In the genomic region with DNA sequence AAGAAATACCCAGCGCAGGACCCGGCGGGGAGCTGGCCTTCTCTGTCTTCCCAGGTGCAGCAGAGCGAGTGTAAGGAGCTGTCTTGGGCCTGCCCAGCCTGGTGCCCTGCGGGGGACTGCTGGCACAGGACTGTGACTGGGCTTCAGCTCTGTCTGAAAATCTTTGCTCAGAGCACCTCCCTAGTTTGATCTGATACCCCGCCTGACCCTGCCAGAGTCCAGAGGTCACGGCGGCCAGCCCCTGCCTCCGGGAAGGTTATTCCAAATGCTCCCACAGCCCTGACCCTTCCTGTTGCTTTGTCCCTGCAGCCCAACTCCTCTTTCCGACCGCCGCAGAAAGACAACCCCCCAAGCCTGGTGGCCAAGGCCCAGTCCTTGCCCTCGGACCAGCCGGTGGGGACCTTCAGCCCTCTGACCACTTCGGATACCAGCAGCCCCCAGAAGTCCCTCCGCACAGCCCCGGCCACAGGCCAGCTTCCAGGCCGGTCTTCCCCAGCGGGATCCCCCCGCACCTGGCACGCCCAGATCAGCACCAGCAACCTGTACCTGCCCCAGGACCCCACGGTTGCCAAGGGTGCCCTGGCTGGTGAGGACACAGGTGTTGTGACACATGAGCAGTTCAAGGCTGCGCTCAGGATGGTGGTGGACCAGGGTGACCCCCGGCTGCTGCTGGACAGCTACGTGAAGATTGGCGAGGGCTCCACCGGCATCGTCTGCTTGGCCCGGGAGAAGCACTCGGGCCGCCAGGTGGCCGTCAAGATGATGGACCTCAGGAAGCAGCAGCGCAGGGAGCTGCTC, we compare ENCODE assay signal across 1 cellular context.
TF ChIP-seq lines count a peak whose summit lies in the region.

No MANE protein-coding gene starts in this region.

TF ChIP-seq in GM23338, 12 proteins besides CTCF, POLR2A, EP300 and RAD21 (continued from another document):
- TF ChIP-seq, protein P1, sequence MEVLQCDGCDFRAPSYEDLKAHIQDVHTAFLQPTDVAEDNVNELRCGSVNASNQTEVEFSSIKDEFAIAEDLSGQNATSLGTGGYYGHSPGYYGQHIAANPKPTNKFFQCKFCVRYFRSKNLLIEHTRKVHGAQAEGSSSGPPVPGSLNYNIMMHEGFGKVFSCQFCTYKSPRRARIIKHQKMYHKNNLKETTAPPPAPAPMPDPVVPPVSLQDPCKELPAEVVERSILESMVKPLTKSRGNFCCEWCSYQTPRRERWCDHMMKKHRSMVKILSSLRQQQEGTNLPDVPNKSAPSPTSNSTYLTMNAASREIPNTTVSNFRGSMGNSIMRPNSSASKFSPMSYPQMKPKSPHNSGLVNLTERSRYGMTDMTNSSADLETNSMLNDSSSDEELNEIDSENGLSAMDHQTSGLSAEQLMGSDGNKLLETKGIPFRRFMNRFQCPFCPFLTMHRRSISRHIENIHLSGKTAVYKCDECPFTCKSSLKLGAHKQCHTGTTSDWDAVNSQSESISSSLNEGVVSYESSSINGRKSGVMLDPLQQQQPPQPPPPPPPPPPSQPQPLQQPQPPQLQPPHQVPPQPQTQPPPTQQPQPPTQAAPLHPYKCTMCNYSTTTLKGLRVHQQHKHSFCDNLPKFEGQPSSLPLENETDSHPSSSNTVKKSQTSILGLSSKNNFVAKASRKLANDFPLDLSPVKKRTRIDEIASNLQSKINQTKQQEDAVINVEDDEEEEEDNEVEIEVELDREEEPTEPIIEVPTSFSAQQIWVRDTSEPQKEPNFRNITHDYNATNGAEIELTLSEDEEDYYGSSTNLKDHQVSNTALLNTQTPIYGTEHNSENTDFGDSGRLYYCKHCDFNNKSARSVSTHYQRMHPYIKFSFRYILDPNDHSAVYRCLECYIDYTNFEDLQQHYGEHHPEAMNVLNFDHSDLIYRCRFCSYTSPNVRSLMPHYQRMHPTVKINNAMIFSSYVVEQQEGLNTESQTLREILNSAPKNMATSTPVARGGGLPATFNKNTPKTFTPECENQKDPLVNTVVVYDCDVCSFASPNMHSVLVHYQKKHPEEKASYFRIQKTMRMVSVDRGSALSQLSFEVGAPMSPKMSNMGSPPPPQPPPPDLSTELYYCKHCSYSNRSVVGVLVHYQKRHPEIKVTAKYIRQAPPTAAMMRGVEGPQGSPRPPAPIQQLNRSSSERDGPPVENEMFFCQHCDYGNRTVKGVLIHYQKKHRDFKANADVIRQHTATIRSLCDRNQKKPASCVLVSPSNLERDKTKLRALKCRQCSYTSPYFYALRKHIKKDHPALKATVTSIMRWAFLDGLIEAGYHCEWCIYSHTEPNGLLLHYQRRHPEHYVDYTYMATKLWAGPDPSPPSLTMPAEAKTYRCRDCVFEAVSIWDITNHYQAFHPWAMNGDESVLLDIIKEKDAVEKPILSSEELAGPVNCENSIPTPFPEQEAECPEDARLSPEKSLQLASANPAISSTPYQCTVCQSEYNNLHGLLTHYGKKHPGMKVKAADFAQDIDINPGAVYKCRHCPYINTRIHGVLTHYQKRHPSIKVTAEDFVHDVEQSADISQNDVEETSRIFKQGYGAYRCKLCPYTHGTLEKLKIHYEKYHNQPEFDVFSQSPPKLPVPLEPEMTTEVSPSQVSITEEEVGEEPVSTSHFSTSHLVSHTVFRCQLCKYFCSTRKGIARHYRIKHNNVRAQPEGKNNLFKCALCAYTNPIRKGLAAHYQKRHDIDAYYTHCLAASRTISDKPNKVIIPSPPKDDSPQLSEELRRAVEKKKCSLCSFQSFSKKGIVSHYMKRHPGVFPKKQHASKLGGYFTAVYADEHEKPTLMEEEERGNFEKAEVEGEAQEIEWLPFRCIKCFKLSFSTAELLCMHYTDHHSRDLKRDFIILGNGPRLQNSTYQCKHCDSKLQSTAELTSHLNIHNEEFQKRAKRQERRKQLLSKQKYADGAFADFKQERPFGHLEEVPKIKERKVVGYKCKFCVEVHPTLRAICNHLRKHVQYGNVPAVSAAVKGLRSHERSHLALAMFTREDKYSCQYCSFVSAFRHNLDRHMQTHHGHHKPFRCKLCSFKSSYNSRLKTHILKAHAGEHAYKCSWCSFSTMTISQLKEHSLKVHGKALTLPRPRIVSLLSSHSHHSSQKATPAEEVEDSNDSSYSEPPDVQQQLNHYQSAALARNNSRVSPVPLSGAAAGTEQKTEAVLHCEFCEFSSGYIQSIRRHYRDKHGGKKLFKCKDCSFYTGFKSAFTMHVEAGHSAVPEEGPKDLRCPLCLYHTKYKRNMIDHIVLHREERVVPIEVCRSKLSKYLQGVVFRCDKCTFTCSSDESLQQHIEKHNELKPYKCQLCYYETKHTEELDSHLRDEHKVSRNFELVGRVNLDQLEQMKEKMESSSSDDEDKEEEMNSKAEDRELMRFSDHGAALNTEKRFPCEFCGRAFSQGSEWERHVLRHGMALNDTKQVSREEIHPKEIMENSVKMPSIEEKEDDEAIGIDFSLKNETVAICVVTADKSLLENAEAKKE (CRISPR knock-in tag; IDR thresholded peaks at IDR 0.05), result no peak
